Comparison of ENCODE assay signal across 8 cellular contexts in genomic region chr11:77557553-77557952, GRCh38. TPM values are rescaled to one million over a fixed set of nuclear protein-coding genes. Genes with fewer than 3 reads are reported as not detected.
DNase-seq lines count a peak whose midpoint lies in the region; ATAC-seq, FAIRE-seq and TF ChIP-seq lines count a peak whose summit lies in the region.

No MANE protein-coding gene starts in this region.

- no peak overlapping the region for H3K4me3 Mint-ChIP-seq in MCF 10A (ENCODE audit: unreplicated experiment)

- H3K79me2 ChIP-seq in H1 (ENCODE audit: control insufficient read depth in 1 of 2, insufficient read depth in 2 of 2, low read length in 2 of 2) = no peaks in the 10 kb centered on the region

- intact Hi-C loops in MCF 10A (cut with micrococcal nuclease) = no loop called here
- intact Hi-C loops in breast epithelium (cut with DNase I; ENCODE audit: low total_unique reads) = no loop called here
- intact Hi-C loops in cardiac septum (cut with DNase I) = no loop called here

- no peaks in the 10 kb centered on the region for H3K79me1 ChIP-seq in H1 (ENCODE audit: low read depth, low read length)

- no peak overlapping the region for H2BK5ac ChIP-seq in H1 (ENCODE audit: low read depth, low read length)

- H2BK12ac ChIP-seq in H1 (ENCODE audit: low read depth, low read length) = no peak overlapping the region

- no peak for ATAC-seq in HG02938 (IDR thresholded peaks at IDR 0.05; ENCODE audit: unreplicated experiment)

- H3K36me3 Mint-ChIP-seq in MCF 10A (ENCODE audit: insufficient read depth, unreplicated experiment) = no peaks in the 10 kb centered on the region

- H3K27me3 Mint-ChIP-seq in MCF 10A (ENCODE audit: insufficient read depth, unreplicated experiment) = no peaks in the 10 kb centered on the region

- peaks cover 8% of the 10 kb centered on the region for H3K9me3 Mint-ChIP-seq in MCF 10A (ENCODE audit: unreplicated experiment)

- peaks cover 14% of the 10 kb centered on the region for H3K4me1 Mint-ChIP-seq in MCF 10A (ENCODE audit: insufficient read depth, unreplicated experiment)

- POLR2A ChIA-PET in MCF 10A (lab: Yijun Ruan, JAX) (interaction anchor here (1.7 kb wide), 1 partner anchor 83 kb away, joined by 3 read pairs; no protein-coding TSS in a partner anchor), H1 (lab: Charles Lee; ENCODE audit: partially characterized antibody) (no interaction called here)

- peak; percentile 27 for DNase-seq in MCF 10A (ENCODE audit: unreplicated experiment)
- DNase-seq in breast epithelium (ENCODE audit: low spot score in 2 of 2) = no peak
- peak; percentile 14 for DNase-seq in NCI-H460 (ENCODE audit: extremely low read depth, low read depth)
- DNase-seq in H1 (ENCODE audit: low read depth in 1 of 2, low spot score in 2 of 2) = peak in 1 of 2 experiments; percentile 19
- DNase-seq in urothelium cell line (ENCODE audit: low spot score) = peak; percentile 54
- no peak for DNase-seq in small intestine
- DNase-seq in cardiac septum (ENCODE audit: low spot score) = no peak

- no peak overlapping the region for H3K18ac ChIP-seq in H1 (ENCODE audit: extremely low read depth, low read length)

- H3K4me1 ChIP-seq in breast epithelium (no peaks in the 10 kb centered on the region), H1 (replicated peaks in 1 of 4; ENCODE audit: control insufficient read depth in 3 of 4, insufficient read depth in 4 of 4, low read length in 3 of 4) (no peaks in the 10 kb centered on the region), small intestine (ENCODE audit: control insufficient read depth in 2 of 2, insufficient read depth in 1 of 2, low read depth in 1 of 2, low read length in 1 of 2) (peaks cover 0 to 3% of the 10 kb centered on the region in 2 donors)

- CTCF ChIA-PET in MCF 10A (lab: Yijun Ruan, JAX) = interaction anchor here (0.6 to 2.5 kb wide), 6 partner anchors 9 to 431 kb away, joined by 3 to 16 read pairs (median 3); partner anchors contain the start of gene PAK1
- CTCF ChIA-PET in H1 (lab: Charles Lee; ENCODE audit: partially characterized antibody) = interaction anchor here (0.7 to 3.0 kb wide), 34 partner anchors 9 to 468 kb away, joined by 3 to 30 read pairs (median 3); partner anchors contain the start of genes AQP11, MYO7A and PAK1

- H2AFZ ChIP-seq in H1 (ENCODE audit: low read length) = no peak overlapping the region

- peaks cover 2% of the 10 kb centered on the region; the same call in 1 of the 2 replicates for H3K23me2 ChIP-seq in H1 (ENCODE audit: low read depth, low read length)

- no peak overlapping the region for H3K23ac ChIP-seq in H1 (ENCODE audit: insufficient read length)

- no peak overlapping the region for H3K27ac ChIP-seq in breast epithelium
- H3K27ac ChIP-seq in H1 (ENCODE audit: low read depth, low read length) = no peak overlapping the region
- H3K27ac ChIP-seq in small intestine (ENCODE audit: low read depth in 1 of 2, low read length in 1 of 2) = no peak overlapping the region

- H4K91ac ChIP-seq in H1 (replicated peaks; ENCODE audit: insufficient read length, low read length) = no peak overlapping the region

- H3K56ac ChIP-seq in H1 (replicated peaks; ENCODE audit: insufficient read length, low read depth, low read length) = no peak overlapping the region

- no peak overlapping the region for H2AK5ac ChIP-seq in H1 (ENCODE audit: low read depth, low read length)

- no peaks in the 10 kb centered on the region for H3K27me3 ChIP-seq in breast epithelium
- no peaks in the 10 kb centered on the region for H3K27me3 ChIP-seq in H1 (replicated peaks in 1 of 4; ENCODE audit: control insufficient read depth in 3 of 4, extremely low read depth in 1 of 4, insufficient read depth in 3 of 4, low read length in 3 of 4)
- H3K27me3 ChIP-seq in small intestine (ENCODE audit: control insufficient read depth in 2 of 2, insufficient read depth in 2 of 2, low read length in 2 of 2) = no peaks in the 10 kb centered on the region

- H3K4ac ChIP-seq in H1 (replicated peaks; ENCODE audit: insufficient read length, low read depth, low read length) = no peak overlapping the region

- H4K5ac ChIP-seq in H1 (ENCODE audit: insufficient read length, low read depth, low read length) = no peak overlapping the region

- H2BK120ac ChIP-seq in H1 (replicated peaks; ENCODE audit: low read depth, low read length) = no peak overlapping the region

- no peaks in the 10 kb centered on the region for H3K36me3 ChIP-seq in breast epithelium
- H3K36me3 ChIP-seq in H1 (ENCODE audit: control insufficient read depth in 2 of 4, insufficient read depth in 4 of 4, low read length in 3 of 4) = no peaks in the 10 kb centered on the region
- no peaks in the 10 kb centered on the region for H3K36me3 ChIP-seq in small intestine (ENCODE audit: control insufficient read depth in 2 of 2, insufficient read depth in 2 of 2, low read length in 2 of 2)

- H3K9ac ChIP-seq in H1 (replicated peaks in 1 of 4; ENCODE audit: extremely low read depth in 1 of 4, low read depth in 3 of 4, low read length in 3 of 4) = no peak overlapping the region

- H3K9me3 ChIP-seq in breast epithelium (no peaks in the 10 kb centered on the region), H1 (ENCODE audit: insufficient read depth in 2 of 2, low read depth in 1 of 2, low read length in 1 of 2) (0 out of 4 replicates have a peak, but pooled peaks cover 2% of the 10 kb centered on the region in 2 experiments), small intestine (ENCODE audit: control insufficient read depth, low read depth) (no peaks in the 10 kb centered on the region)

- no peak for TF ChIP-seq EP300 in H1 (IDR thresholded peaks at IDR 0.05; ENCODE audit: borderline replicate concordance in 1 of 2, low read depth in 2 of 2, low read length in 2 of 2)

- H2BK20ac ChIP-seq in H1 (ENCODE audit: low read length) = no peak overlapping the region

- no peak for TF ChIP-seq POLR2A in breast epithelium (IDR thresholded peaks at IDR 0.05)
- TF ChIP-seq POLR2A in H1 (IDR thresholded peaks at IDR 0.05; ENCODE audit: control extremely low read depth in 1 of 2, low read depth in 2 of 2, low read length in 2 of 2) = no peak

- H3K4me3 ChIP-seq in breast epithelium (no peak overlapping the region), H1 (ENCODE audit: extremely low read depth in 1 of 4, insufficient read depth in 2 of 4, low read depth in 3 of 4, low read length in 4 of 4) (no peak overlapping the region), small intestine (ENCODE audit: low read depth in 1 of 2, low read length in 2 of 2) (no peak overlapping the region)

- H3K14ac ChIP-seq in H1 (ENCODE audit: insufficient read length) = no peak overlapping the region

- H3K4me2 ChIP-seq in H1 (ENCODE audit: insufficient read depth in 1 of 2, low read depth in 2 of 2, low read length in 2 of 2) = no peak overlapping the region

- FAIRE-seq in H1 (lab: Jason Lieb, UNC) (peak; percentile 7), urothelium cell line (lab: Jason Lieb, UNC) (no peak), small intestine (lab: Jason Lieb, UNC) (no peak)

- no peaks in the 10 kb centered on the region for H4K20me1 ChIP-seq in H1 (replicated peaks in 1 of 2; ENCODE audit: control insufficient read depth in 1 of 2, insufficient read depth in 2 of 2, low read length in 2 of 2)

- TF ChIP-seq RAD21 in H1 (IDR thresholded peaks at IDR 0.05 in 1 of 2, conservative IDR thresholded peaks at IDR 0.05 in 1 of 2; ENCODE audit: low read depth in 2 of 2, low read length in 2 of 2) = peak; percentile 82 to 85

- no peak overlapping the region for H2BK15ac ChIP-seq in H1 (ENCODE audit: low read length)

- TF ChIP-seq CTCF in MCF 10A (IDR thresholded peaks at IDR 0.05; ENCODE audit: unreplicated experiment) = peak; percentile 11
- no peak for TF ChIP-seq CTCF in breast epithelium (IDR thresholded peaks at IDR 0.05)
- TF ChIP-seq CTCF in H1 (IDR thresholded peaks at IDR 0.05; ENCODE audit: control extremely low read depth in 1 of 3, insufficient read depth in 1 of 3, low read depth in 1 of 3, low read length in 3 of 3) = peak; percentile 56 to 73 (median 63)

- BruUV-seq in MCF 10A (replicated peaks; lab: Mats Ljungman, UMichigan) = no TSS peak

- no peak overlapping the region for H3K27ac Mint-ChIP-seq in MCF 10A (ENCODE audit: low read depth, unreplicated experiment)

- H4K8ac ChIP-seq in H1 (ENCODE audit: extremely low read depth, insufficient read depth, low read length) = no peak overlapping the region

- WGBS in H1 (ENCODE audit: extremely low coverage in 1 of 2, insufficient coverage in 1 of 2, insufficient read length in 1 of 2, insufficient replicate concordance in 2 of 2, low coverage in 1 of 2, low lambda C conversion rate in 2 of 2, missing lambda C conversion rate in 1 of 2), 2 experiments = 72% methylated on average over 5 of the region's 5 CpGs; no CpG with 5 or more reads in 1 of the 2 experiments
- 79 to 85% (median 84%) methylated on average over 5 of the region's 5 CpGs for WGBS in small intestine, 3 donors

TF ChIP-seq in H1, 55 proteins besides CTCF, POLR2A, EP300 and RAD21 (continues in another document):
- TF ChIP-seq BACH1 (IDR thresholded peaks at IDR 0.05; ENCODE audit: low read length) (no peak), RBBP5 (IDR thresholded peaks at IDR 0.05; ENCODE audit: borderline replicate concordance, low read depth, low read length) (no peak), TCF12 (IDR thresholded peaks at IDR 0.05; ENCODE audit: low read depth, low read length) (no peak), MAX (IDR thresholded peaks at IDR 0.05) (no peak), KDM4A (IDR thresholded peaks at IDR 0.05; ENCODE audit: low read depth, low read length, severe bottlenecking) (no peak), HDAC6 (IDR thresholded peaks at IDR 0.05; ENCODE audit: low read depth, low read length) (no peak), SRF (IDR thresholded peaks at IDR 0.05; ENCODE audit: low read depth, low read length) (no peak)

RNA-seq across cellular contexts. Expression of gene AQP11, which starts 32.2 kb away (rescaled TPM):
- total RNA-seq in MCF 10A (2022) (0.27 TPM in 1 of 2 replicates, not detected in the other), breast epithelium (1 to 10 TPM in 2 of 3 donors, under 1 TPM in 1; 0.66 to 1.8 (median 1.6) TPM), cardiac septum (0.54 TPM)
- 0.52 and 0.63 TPM in 2 replicates for total RNA-seq in NCI-H460 (2014; rRNA removed; shearing (Covaris generic))
- polyA plus RNA-seq in NCI-H460 (2014; cell fraction: nucleus; rRNA removed) = 1.3 and 1.4 TPM in 2 replicates
- 1.1 and 1.2 TPM in 2 replicates for total RNA-seq in H1 (2021; fragmentation: NEBNext Ultra II Directional; extraction: Animal tissue kit (Norgen Biotek cat#: 25700))
- polyA plus RNA-seq in H1 (2011; rRNA removed) (1.5 and 1.6 TPM in 2 replicates), small intestine (10 to 100 TPM in 2 of 3 donors, 1 to 10 TPM in 1; 9.8 to 22.4 (median 10.3) TPM)
- polyA plus RNA-seq in H1 (2011; cell fraction: cytosol; rRNA removed) = 1.1 TPM
- polyA plus RNA-seq in H1 (2011; cell fraction: nucleus; rRNA removed) = 4.8 TPM
- polyA plus RNA-seq in H1 (2012, experiment 1 of 2) = 1.1 to 1.4 TPM (median 1.3 TPM) in 4 replicates
- polyA plus RNA-seq in H1 (2012, experiment 2 of 2) = 0.79 TPM
- 1.9 TPM for polyA plus RNA-seq in H1 (2013, experiment 1 of 2)
- polyA plus RNA-seq in H1 (2013, experiment 2 of 2) = 1.7 TPM
- polyA minus RNA-seq in H1 (2011; rRNA and poly(A)+ RNA removed) = 0.83 and 1.3 TPM in 2 replicates
- 1.7 TPM for polyA minus RNA-seq in H1 (2011; cell fraction: cytosol; rRNA and poly(A)+ RNA removed)
- 1.8 TPM for polyA minus RNA-seq in H1 (2011; cell fraction: nucleus; rRNA and poly(A)+ RNA removed)

Comparison
In these comparisons a context has a peak if more than half of its experiments do, and no peak if none do; other contexts are left out.
1. DNase-seq: peak in MCF 10A (single experiment), NCI-H460 (single experiment) and urothelium cell line (single experiment); none in breast epithelium (0 of 2), small intestine (single experiment) and cardiac septum (single experiment).
2. CTCF ChIP-seq: peak in MCF 10A (single experiment) and H1 (3 of 3); none in breast epithelium (0 of 3).